ENCODE assay signal across 4 cellular contexts in the genomic region with DNA sequence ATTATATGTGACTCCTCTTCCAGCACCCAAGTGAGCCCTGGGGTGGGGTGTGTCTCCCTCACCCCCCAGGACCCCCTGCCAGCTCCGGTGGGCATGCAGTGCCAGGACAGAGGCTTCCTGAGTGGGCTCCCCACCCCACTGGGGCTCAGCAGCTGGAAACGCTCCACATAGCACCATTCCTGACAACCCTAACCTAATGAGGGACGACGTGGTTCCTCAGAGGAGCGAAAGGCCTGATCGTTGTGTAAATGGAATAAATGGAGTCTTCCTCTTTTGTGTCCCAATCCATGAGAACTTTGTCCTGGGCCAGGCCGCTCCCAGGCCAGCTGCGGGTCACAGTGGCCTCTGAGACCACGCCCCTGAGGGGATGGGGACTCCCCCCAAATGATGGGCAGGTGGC.
TF ChIP-seq lines count a peak whose summit lies in the region.

No MANE protein-coding gene starts in this region.

TF ChIP-seq in SK-N-SH, 30 proteins besides CTCF, POLR2A, EP300 and RAD21:
- TF ChIP-seq MEF2A (IDR thresholded peaks at IDR 0.05; ENCODE audit: borderline replicate concordance, low read depth) (no peak), NRF1 (IDR thresholded peaks at IDR 0.05; ENCODE audit: low read depth, low read length) (no peak), GABPA (IDR thresholded peaks at IDR 0.05; ENCODE audit: low read depth) (no peak), RXRA (IDR thresholded peaks at IDR 0.05; ENCODE audit: borderline replicate concordance, low read depth) (no peak)
- TF ChIP-seq, protein P1, sequence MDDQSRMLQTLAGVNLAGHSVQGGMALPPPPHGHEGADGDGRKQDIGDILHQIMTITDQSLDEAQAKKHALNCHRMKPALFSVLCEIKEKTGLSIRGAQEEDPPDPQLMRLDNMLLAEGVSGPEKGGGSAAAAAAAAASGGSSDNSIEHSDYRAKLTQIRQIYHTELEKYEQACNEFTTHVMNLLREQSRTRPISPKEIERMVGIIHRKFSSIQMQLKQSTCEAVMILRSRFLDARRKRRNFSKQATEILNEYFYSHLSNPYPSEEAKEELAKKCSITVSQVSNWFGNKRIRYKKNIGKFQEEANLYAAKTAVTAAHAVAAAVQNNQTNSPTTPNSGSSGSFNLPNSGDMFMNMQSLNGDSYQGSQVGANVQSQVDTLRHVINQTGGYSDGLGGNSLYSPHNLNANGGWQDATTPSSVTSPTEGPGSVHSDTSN (IDR thresholded peaks at IDR 0.05) = no peak
- TF ChIP-seq, protein P2, sequence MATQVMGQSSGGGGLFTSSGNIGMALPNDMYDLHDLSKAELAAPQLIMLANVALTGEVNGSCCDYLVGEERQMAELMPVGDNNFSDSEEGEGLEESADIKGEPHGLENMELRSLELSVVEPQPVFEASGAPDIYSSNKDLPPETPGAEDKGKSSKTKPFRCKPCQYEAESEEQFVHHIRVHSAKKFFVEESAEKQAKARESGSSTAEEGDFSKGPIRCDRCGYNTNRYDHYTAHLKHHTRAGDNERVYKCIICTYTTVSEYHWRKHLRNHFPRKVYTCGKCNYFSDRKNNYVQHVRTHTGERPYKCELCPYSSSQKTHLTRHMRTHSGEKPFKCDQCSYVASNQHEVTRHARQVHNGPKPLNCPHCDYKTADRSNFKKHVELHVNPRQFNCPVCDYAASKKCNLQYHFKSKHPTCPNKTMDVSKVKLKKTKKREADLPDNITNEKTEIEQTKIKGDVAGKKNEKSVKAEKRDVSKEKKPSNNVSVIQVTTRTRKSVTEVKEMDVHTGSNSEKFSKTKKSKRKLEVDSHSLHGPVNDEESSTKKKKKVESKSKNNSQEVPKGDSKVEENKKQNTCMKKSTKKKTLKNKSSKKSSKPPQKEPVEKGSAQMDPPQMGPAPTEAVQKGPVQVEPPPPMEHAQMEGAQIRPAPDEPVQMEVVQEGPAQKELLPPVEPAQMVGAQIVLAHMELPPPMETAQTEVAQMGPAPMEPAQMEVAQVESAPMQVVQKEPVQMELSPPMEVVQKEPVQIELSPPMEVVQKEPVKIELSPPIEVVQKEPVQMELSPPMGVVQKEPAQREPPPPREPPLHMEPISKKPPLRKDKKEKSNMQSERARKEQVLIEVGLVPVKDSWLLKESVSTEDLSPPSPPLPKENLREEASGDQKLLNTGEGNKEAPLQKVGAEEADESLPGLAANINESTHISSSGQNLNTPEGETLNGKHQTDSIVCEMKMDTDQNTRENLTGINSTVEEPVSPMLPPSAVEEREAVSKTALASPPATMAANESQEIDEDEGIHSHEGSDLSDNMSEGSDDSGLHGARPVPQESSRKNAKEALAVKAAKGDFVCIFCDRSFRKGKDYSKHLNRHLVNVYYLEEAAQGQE (IDR thresholded peaks at IDR 0.05; ENCODE audit: low read depth, low read length) = no peak

TF ChIP-seq in SK-N-SH treated with all-trans-retinoic acid at 6 μM for 48 hours, 23 proteins besides CTCF, POLR2A, EP300 and RAD21:
- TF ChIP-seq BACH2 (CRISPR knock-in tag; IDR thresholded peaks at IDR 0.05; ENCODE audit: borderline replicate concordance) (no peak), ZFP30 (CRISPR knock-in tag; IDR thresholded peaks at IDR 0.05) (no peak), TCF4 (CRISPR knock-in tag; IDR thresholded peaks at IDR 0.05; ENCODE audit: borderline replicate concordance) (no peak), ARNTL (CRISPR knock-in tag; IDR thresholded peaks at IDR 0.05; ENCODE audit: borderline replicate concordance, low read depth) (no peak), ZNF70 (CRISPR knock-in tag; IDR thresholded peaks at IDR 0.05) (no peak), ZFP3 (CRISPR knock-in tag; IDR thresholded peaks at IDR 0.05) (no peak), ZNF565 (CRISPR knock-in tag; conservative IDR thresholded peaks at IDR 0.05; ENCODE audit: low read depth) (no peak), ZNF8 (CRISPR knock-in tag; IDR thresholded peaks at IDR 0.05) (no peak), PPARA (CRISPR knock-in tag; IDR thresholded peaks at IDR 0.05; ENCODE audit: borderline replicate concordance) (no peak), TOX (CRISPR knock-in tag; IDR thresholded peaks at IDR 0.05; ENCODE audit: borderline replicate concordance) (no peak)
- TF ChIP-seq, protein P3, sequence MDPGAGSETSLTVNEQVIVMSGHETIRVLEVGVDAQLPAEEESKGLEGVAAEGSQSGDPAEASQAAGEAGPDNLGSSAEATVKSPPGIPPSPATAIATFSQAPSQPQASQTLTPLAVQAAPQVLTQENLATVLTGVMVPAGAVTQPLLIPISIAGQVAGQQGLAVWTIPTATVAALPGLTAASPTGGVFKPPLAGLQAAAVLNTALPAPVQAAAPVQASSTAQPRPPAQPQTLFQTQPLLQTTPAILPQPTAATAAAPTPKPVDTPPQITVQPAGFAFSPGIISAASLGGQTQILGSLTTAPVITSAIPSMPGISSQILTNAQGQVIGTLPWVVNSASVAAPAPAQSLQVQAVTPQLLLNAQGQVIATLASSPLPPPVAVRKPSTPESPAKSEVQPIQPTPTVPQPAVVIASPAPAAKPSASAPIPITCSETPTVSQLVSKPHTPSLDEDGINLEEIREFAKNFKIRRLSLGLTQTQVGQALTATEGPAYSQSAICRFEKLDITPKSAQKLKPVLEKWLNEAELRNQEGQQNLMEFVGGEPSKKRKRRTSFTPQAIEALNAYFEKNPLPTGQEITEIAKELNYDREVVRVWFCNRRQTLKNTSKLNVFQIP (CRISPR knock-in tag; IDR thresholded peaks at IDR 0.05; ENCODE audit: borderline replicate concordance, low read depth) = no peak
- TF ChIP-seq, protein P4, sequence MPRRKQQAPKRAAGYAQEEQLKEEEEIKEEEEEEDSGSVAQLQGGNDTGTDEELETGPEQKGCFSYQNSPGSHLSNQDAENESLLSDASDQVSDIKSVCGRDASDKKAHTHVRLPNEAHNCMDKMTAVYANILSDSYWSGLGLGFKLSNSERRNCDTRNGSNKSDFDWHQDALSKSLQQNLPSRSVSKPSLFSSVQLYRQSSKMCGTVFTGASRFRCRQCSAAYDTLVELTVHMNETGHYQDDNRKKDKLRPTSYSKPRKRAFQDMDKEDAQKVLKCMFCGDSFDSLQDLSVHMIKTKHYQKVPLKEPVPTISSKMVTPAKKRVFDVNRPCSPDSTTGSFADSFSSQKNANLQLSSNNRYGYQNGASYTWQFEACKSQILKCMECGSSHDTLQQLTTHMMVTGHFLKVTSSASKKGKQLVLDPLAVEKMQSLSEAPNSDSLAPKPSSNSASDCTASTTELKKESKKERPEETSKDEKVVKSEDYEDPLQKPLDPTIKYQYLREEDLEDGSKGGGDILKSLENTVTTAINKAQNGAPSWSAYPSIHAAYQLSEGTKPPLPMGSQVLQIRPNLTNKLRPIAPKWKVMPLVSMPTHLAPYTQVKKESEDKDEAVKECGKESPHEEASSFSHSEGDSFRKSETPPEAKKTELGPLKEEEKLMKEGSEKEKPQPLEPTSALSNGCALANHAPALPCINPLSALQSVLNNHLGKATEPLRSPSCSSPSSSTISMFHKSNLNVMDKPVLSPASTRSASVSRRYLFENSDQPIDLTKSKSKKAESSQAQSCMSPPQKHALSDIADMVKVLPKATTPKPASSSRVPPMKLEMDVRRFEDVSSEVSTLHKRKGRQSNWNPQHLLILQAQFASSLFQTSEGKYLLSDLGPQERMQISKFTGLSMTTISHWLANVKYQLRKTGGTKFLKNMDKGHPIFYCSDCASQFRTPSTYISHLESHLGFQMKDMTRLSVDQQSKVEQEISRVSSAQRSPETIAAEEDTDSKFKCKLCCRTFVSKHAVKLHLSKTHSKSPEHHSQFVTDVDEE (CRISPR knock-in tag; IDR thresholded peaks at IDR 0.05) = no peak
TF ChIP-seq in SK-N-SH treated with all-trans-retinoic acid at 6 μM for 48 hours: peak in this region for 0.

TF ChIP-seq in GM23338, 12 proteins besides CTCF, POLR2A, EP300 and RAD21 (continues in another document):
- TF ChIP-seq ZNF331 (CRISPR knock-in tag; IDR thresholded peaks at IDR 0.05; ENCODE audit: low read depth) = no peak
- no peak for TF ChIP-seq POLR2AphosphoS5 (IDR thresholded peaks at IDR 0.05; ENCODE audit: low read depth)

TF ChIP-seq in H1, 55 proteins besides CTCF, POLR2A, EP300 and RAD21:
- TF ChIP-seq CBX5 (IDR thresholded peaks at IDR 0.05; ENCODE audit: low read depth, low read length) (no peak), TAF7 (optimal IDR thresholded peaks at IDR 0.05; ENCODE audit: borderline replicate concordance, low read depth, low read length) (no peak), CEBPB (IDR thresholded peaks at IDR 0.05; ENCODE audit: low read depth, low read length) (no peak), TAF1 (IDR thresholded peaks at IDR 0.05; ENCODE audit: low read depth, low read length) (no peak)
- TF ChIP-seq, protein P5, sequence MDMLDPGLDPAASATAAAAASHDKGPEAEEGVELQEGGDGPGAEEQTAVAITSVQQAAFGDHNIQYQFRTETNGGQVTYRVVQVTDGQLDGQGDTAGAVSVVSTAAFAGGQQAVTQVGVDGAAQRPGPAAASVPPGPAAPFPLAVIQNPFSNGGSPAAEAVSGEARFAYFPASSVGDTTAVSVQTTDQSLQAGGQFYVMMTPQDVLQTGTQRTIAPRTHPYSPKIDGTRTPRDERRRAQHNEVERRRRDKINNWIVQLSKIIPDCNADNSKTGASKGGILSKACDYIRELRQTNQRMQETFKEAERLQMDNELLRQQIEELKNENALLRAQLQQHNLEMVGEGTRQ (IDR thresholded peaks at IDR 0.05; ENCODE audit: low read length) = no peak
